Comparison of ENCODE assay signal across 14 cellular contexts in genomic region chr7:156947120-156947843, GRCh38. TPM values are rescaled to one million over a fixed set of nuclear protein-coding genes. Genes with fewer than 3 reads are reported as not detected.
A peak's percentile ranks its signal among the peaks of the same experiment; 100 is the strongest.
DNase-seq lines count a peak whose midpoint lies in the region; ATAC-seq, FAIRE-seq and TF ChIP-seq lines count a peak whose summit lies in the region.
"Had no signal": no experiment of that assay in that cellular context is flagged by ENCODE, and none has a peak within 500 bp of the region (broad histone marks: within the 10 kb centered on the region; RNA-seq: fewer than 3 reads in every experiment).

No MANE protein-coding gene starts in this region.

- peak overlapping the region; percentile 41 for H3K4me3 Mint-ChIP-seq in T-helper 2 cell treated with Interferon-gamma antibody and Interleukin-4, amounts not matched to agents 5 μg/mL and 100 μg/mL, for 36 hours
- peak overlapping the region; percentile 15 for H3K4me3 Mint-ChIP-seq in neural progenitor cell

- H3K27me3 ChIP-seq in K562 (ENCODE audit: control insufficient read depth in 2 of 2, insufficient read depth in 2 of 2, low read length in 2 of 2) (peaks cover 25 to 26% of the 10 kb centered on the region in 2 experiments), neural progenitor cell (no peaks in the 10 kb centered on the region)

- H3K4me1 ChIP-seq in K562 (replicated peaks in 1 of 2; ENCODE audit: control insufficient read depth in 2 of 2, insufficient read depth in 2 of 2, low read length in 2 of 2) (peaks cover 10 to 36% of the 10 kb centered on the region in 2 experiments; a peak in 4 of 5 replicates), neural progenitor cell (peaks cover 16% of the 10 kb centered on the region)

- peaks cover 43% of the 10 kb centered on the region for H3K27me3 Mint-ChIP-seq in T-helper 2 cell treated with Interferon-gamma antibody and Interleukin-4, amounts not matched to agents 5 μg/mL and 100 μg/mL, for 36 hours (ENCODE audit: low read depth)
- peaks cover 4% of the 10 kb centered on the region for H3K27me3 Mint-ChIP-seq in neural progenitor cell (ENCODE audit: insufficient read depth, low read depth)

- no peaks in the 10 kb centered on the region for H3K9me1 ChIP-seq in K562 (ENCODE audit: control insufficient read depth, insufficient read depth, low read length)

- CTCF ChIA-PET in K562 (lab: Yijun Ruan, JAX; ENCODE audit: low intra/inter-chr PET ratio): no interaction called here

- no peak for TF ChIP-seq EP300 in K562 (IDR thresholded peaks at IDR 0.05; ENCODE audit: low read length)

- 46% methylated on average over 8 of the region's 12 CpGs for WGBS in K562 (ENCODE audit: insufficient coverage, low coverage, missing lambda C conversion rate)

- H3K4me2 ChIP-seq in K562 (ENCODE audit: insufficient read depth, low read length) (peak overlapping the region; percentile 32), neural progenitor cell (no peak overlapping the region)
- H3K4me2 ChIP-seq: PC-9 had no signal

- BruUV-seq in K562 (replicated peaks; lab: Mats Ljungman, UMichigan): no TSS peak

- no peak for DNase-seq in T-helper 2 cell treated with Interferon-gamma antibody and Interleukin-4, amounts not matched to agents 5 μg/mL and 100 μg/mL, for 36 hours (ENCODE audit: low spot score)
- DNase-seq in T-helper 2 cell: no peak
- peak; percentile 26 for DNase-seq in NCI-H1092 (lab: John Stamatoyannopoulos, UW)
- peak in 1 of 4 experiments; percentile 20 for DNase-seq in K562 (ENCODE audit: extremely low read depth in 1 of 4, low spot score in 3 of 4)
- no peak for DNase-seq in neural progenitor cell (ENCODE audit: low spot score)
- DNase-seq in SKM-1 (lab: John Stamatoyannopoulos, UW; ENCODE audit: unreplicated experiment): no peak
- DNase-seq: IMR-90; NCI-H2081; PC-9; stimulated activated CD4-positive, alpha-beta T cell treated with anti-CD3 and anti-CD28 coated beads, Interleukin-12 subunit alpha, Interleukin-12 subunit beta, amount 100 ng/mL, for 4 hours; T1000 had no signal

- no peaks in the 10 kb centered on the region for H3K9me3 Mint-ChIP-seq in T-helper 2 cell treated with Interferon-gamma antibody and Interleukin-4, amounts not matched to agents 5 μg/mL and 100 μg/mL, for 36 hours
- no peaks in the 10 kb centered on the region for H3K9me3 Mint-ChIP-seq in neural progenitor cell

- TF ChIP-seq CTCF in K562 (IDR thresholded peaks at IDR 0.05 in 2 of 3, conservative IDR thresholded peaks at IDR 0.05 in 1 of 3; ENCODE audit: insufficient read depth in 2 of 3, low read depth in 1 of 3, low read length in 3 of 3) (0 out of 6 replicates have a peak, but pooled peaks of 1 of the 3 experiments have one; percentile 0), neural progenitor cell (IDR thresholded peaks at IDR 0.05) (no peak)

- ATAC-seq in K562 (no peak), GM19397 (IDR thresholded peaks at IDR 0.05; ENCODE audit: unreplicated experiment) (no peak), GM21737 (IDR thresholded peaks at IDR 0.05; ENCODE audit: unreplicated experiment) (no peak)
- ATAC-seq: HCT116 had no signal

- TF ChIP-seq RAD21 in K562 (CRISPR knock-in tag; conservative IDR thresholded peaks at IDR 0.05 in 1 of 2, IDR thresholded peaks at IDR 0.05 in 1 of 2): no peak

- peaks cover 8% of the 10 kb centered on the region for H3K36me3 ChIP-seq in K562 (ENCODE audit: control insufficient read depth, insufficient read depth, low read length)
- H3K36me3 ChIP-seq in neural progenitor cell: no peaks in the 10 kb centered on the region

- H3K27ac ChIP-seq in K562 (ENCODE audit: extremely low read depth, low read depth, low read length): no peak overlapping the region
- no peak overlapping the region for H3K27ac ChIP-seq in neural progenitor cell
- H3K27ac ChIP-seq: PC-9 had no signal

- POLR2A ChIA-PET in K562 (lab: Yijun Ruan, JAX): interaction anchor here (0.6 to 1.2 kb wide), 3 partner anchors 9 to 391 kb away, joined by 3 to 4 read pairs (median 3); no protein-coding TSS in a partner anchor

- H3K9me3 ChIP-seq in K562 (replicated peaks; ENCODE audit: control insufficient read depth, insufficient read depth, low read depth, low read length) (no peaks in the 10 kb centered on the region), neural progenitor cell (ENCODE audit: low read depth) (no peaks in the 10 kb centered on the region)

- intact Hi-C loops in K562 (cut with micrococcal nuclease): no loop called here

- H3K9ac ChIP-seq in K562 (ENCODE audit: insufficient read depth in 1 of 2, low read depth in 2 of 2, low read length in 2 of 2) (no peak overlapping the region), neural progenitor cell (no peak overlapping the region)

- H3K4me3 ChIP-seq in K562 (no peak overlapping the region), neural progenitor cell (no peak overlapping the region)
- H3K4me3 ChIP-seq: PC-9 had no signal

- H3K27ac Mint-ChIP-seq in T-helper 2 cell treated with Interferon-gamma antibody and Interleukin-4, amounts not matched to agents 5 μg/mL and 100 μg/mL, for 36 hours: no peak overlapping the region
- no peak overlapping the region for H3K27ac Mint-ChIP-seq in neural progenitor cell

- H3K4me1 Mint-ChIP-seq in T-helper 2 cell treated with Interferon-gamma antibody and Interleukin-4, amounts not matched to agents 5 μg/mL and 100 μg/mL, for 36 hours (ENCODE audit: low read depth): peaks cover 19% of the 10 kb centered on the region
- H3K4me1 Mint-ChIP-seq in neural progenitor cell: peaks cover 20% of the 10 kb centered on the region

- H3F3A ChIP-seq in neural progenitor cell (ENCODE audit: low read depth): no peaks in the 10 kb centered on the region

- H3K36me3 Mint-ChIP-seq in T-helper 2 cell treated with Interferon-gamma antibody and Interleukin-4, amounts not matched to agents 5 μg/mL and 100 μg/mL, for 36 hours (ENCODE audit: low read depth): peaks cover 10% of the 10 kb centered on the region
- H3K36me3 Mint-ChIP-seq in neural progenitor cell: no peaks in the 10 kb centered on the region

- H2AFZ ChIP-seq in K562 (ENCODE audit: low read depth, low read length): no peak overlapping the region
- no peak overlapping the region for H2AFZ ChIP-seq in neural progenitor cell (replicated peaks)
- H2AFZ ChIP-seq: PC-9 had no signal

- in situ Hi-C loops in K562 (cut with MboI): no loop called here

- 0 out of 2 replicates have a peak, but pooled peaks have one; percentile 34 for TF ChIP-seq POLR2A in K562 (conservative IDR thresholded peaks at IDR 0.05)

- peaks cover 39% of the 10 kb centered on the region for H3K79me2 ChIP-seq in K562 (ENCODE audit: control insufficient read depth, insufficient read depth, low read length)
- H3K79me2 ChIP-seq in neural progenitor cell (ENCODE audit: low read depth): peaks cover 24% of the 10 kb centered on the region

- no peak for FAIRE-seq in K562 (lab: Jason Lieb, UNC)

- H4K20me1 ChIP-seq in K562 (replicated peaks; ENCODE audit: control insufficient read depth, insufficient read depth, low read length): peaks cover 22% of the 10 kb centered on the region
- H4K20me1 ChIP-seq in neural progenitor cell (ENCODE audit: low read depth): peaks cover 26% of the 10 kb centered on the region

RNA-seq across cellular contexts. Expression of gene NOM1, which starts 2.2 kb away (rescaled TPM):
- total RNA-seq in K562 (2011; cell fraction: chromatin; rRNA removed; ENCODE audit: low replicate concordance): 205 and 222 TPM in 2 replicates
- total RNA-seq in K562 (2011; cell fraction: nucleolus; rRNA removed): 88.2 and 99.2 TPM in 2 replicates
- total RNA-seq in K562 (2011; cell fraction: nucleoplasm; rRNA removed): 125 and 156 TPM in 2 replicates
- total RNA-seq in K562 (2014; rRNA removed): 35.7 and 35.8 TPM in 2 replicates
- total RNA-seq in K562 (2014; rRNA removed; fragmentation: Illumina TruSeq; extraction: Trizol): 38.8 and 40.1 TPM in 2 replicates
- 41.2 and 42.9 TPM in 2 replicates for total RNA-seq in K562 (2015; rRNA removed; fragmentation: Illumina TruSeq; extraction: Trizol)
- total RNA-seq in K562 (2021): 37.3 and 47.3 TPM in 2 replicates
- 30.5 and 30.9 TPM in 2 replicates for polyA plus RNA-seq in K562 (2011; rRNA removed)
- polyA plus RNA-seq in K562 (2011; cell fraction: cytosol; rRNA removed): 15.3 and 15.4 TPM in 2 replicates
- polyA plus RNA-seq in K562 (2011; cell fraction: nucleus; rRNA removed): 64.1 and 106 TPM in 2 replicates
- 20.2 and 27.0 TPM in 2 replicates for polyA plus RNA-seq in K562 (2012)
- polyA plus RNA-seq in K562 (2014; fragmentation: Illumina TruSeq; extraction: Trizol): 38.2 and 39.7 TPM in 2 replicates
- polyA plus RNA-seq in K562 (2014; fragmentation: Nextera tagmentation; extraction: Ambion mirVana): 1 to 10 TPM; 6.8 to 9.6 TPM
- 37.4 and 39.6 TPM in 2 replicates for polyA plus RNA-seq in K562 (2014; rRNA removed)
- polyA minus RNA-seq in K562 (2011; rRNA and poly(A)+ RNA removed): 34.0 and 39.0 TPM in 2 replicates
- polyA minus RNA-seq in K562 (2011; cell fraction: cytosol; rRNA and poly(A)+ RNA removed): 21.2 and 26.1 TPM in 2 replicates
- 50.6 and 53.0 TPM in 2 replicates for polyA minus RNA-seq in K562 (2011; cell fraction: nucleus; rRNA and poly(A)+ RNA removed)
- total RNA-seq in neural progenitor cell (ENCODE audit: low replicate concordance): 10.9 and 18.5 TPM in 2 replicates

RNA-seq across cellular contexts. Expression of gene LMBR1, which starts 54.3 kb away (rescaled TPM):
- total RNA-seq in K562 (2011; cell fraction: chromatin; rRNA removed; ENCODE audit: low replicate concordance): 221 and 364 TPM in 2 replicates
- 125 and 149 TPM in 2 replicates for total RNA-seq in K562 (2011; cell fraction: nucleolus; rRNA removed)
- total RNA-seq in K562 (2011; cell fraction: nucleoplasm; rRNA removed): 218 and 331 TPM in 2 replicates
- 74.6 and 136 TPM in 2 replicates for total RNA-seq in K562 (2014; rRNA removed)
- total RNA-seq in K562 (2014; rRNA removed; fragmentation: Illumina TruSeq; extraction: Trizol): 59.9 and 67.3 TPM in 2 replicates
- 58.5 and 61.7 TPM in 2 replicates for total RNA-seq in K562 (2015; rRNA removed; fragmentation: Illumina TruSeq; extraction: Trizol)
- 89.1 and 90.0 TPM in 2 replicates for total RNA-seq in K562 (2021)
- polyA plus RNA-seq in K562 (2011; rRNA removed): 33.6 and 82.0 TPM in 2 replicates
- 36.1 and 51.5 TPM in 2 replicates for polyA plus RNA-seq in K562 (2011; cell fraction: cytosol; rRNA removed)
- polyA plus RNA-seq in K562 (2011; cell fraction: nucleus; rRNA removed): 136 and 225 TPM in 2 replicates
- 38.8 and 45.6 TPM in 2 replicates for polyA plus RNA-seq in K562 (2012)
- 49.8 and 49.9 TPM in 2 replicates for polyA plus RNA-seq in K562 (2014; fragmentation: Illumina TruSeq; extraction: Trizol)
- 1 to 10 TPM; 7.7 to 9.6 TPM for polyA plus RNA-seq in K562 (2014; fragmentation: Nextera tagmentation; extraction: Ambion mirVana)
- polyA plus RNA-seq in K562 (2014; rRNA removed): 49.0 and 50.9 TPM in 2 replicates
- 80.1 and 153 TPM in 2 replicates for polyA minus RNA-seq in K562 (2011; rRNA and poly(A)+ RNA removed)
- polyA minus RNA-seq in K562 (2011; cell fraction: cytosol; rRNA and poly(A)+ RNA removed): 53.8 and 63.2 TPM in 2 replicates
- 191 and 204 TPM in 2 replicates for polyA minus RNA-seq in K562 (2011; cell fraction: nucleus; rRNA and poly(A)+ RNA removed)
- 42.0 and 58.1 TPM in 2 replicates for total RNA-seq in neural progenitor cell (ENCODE audit: low replicate concordance)
